Comparison of ENCODE assay signal across 17 cellular contexts in the genomic region with DNA sequence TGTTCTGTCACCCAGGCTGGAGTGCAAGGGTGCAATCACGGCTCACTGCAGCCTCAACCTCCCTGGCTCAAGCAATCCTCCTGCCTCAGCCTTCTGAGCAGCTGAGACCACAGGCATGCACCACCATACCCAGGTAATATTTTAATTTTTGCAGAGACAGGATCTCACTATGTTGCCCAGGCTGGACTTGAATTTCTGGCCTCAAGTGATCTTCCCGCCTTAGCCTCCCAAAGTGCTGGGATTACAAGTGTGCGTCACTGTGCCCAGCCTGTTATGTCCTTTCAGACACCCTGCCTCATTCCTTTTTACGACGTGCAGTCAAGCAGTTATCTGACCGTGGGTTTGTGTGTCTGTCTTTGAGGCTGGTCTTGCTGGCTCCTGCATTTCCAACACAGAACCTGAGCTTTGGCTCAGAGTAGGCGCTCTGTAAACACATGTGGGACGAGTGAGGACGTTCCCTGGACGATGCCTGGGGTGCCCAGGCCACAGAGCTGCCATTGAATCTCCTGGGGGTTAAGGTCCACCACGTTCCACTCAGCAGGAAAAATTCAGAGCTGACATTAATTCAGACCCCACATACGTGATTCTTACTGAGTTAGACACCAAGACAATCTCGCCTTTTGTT. TPM values are rescaled to one million over a fixed set of nuclear protein-coding genes. Genes with fewer than 3 reads are reported as not detected.
"Had no signal": no experiment of that assay in that cellular context is flagged by ENCODE, and none has a peak within 500 bp of the region (broad histone marks: within the 10 kb centered on the region; RNA-seq: fewer than 3 reads in every experiment).

No MANE protein-coding gene starts in this region.

- H3K36me3 Mint-ChIP-seq: naive thymus-derived CD4-positive, alpha-beta T cell had no signal

- H3K9me3 Mint-ChIP-seq: activated CD4-positive, alpha-beta memory T cell treated with anti-CD3 and anti-CD28 coated beads, Interleukin-2, amount 10 ng/mL, durations not matched to agents 7 days and 5 days; activated CD4-positive, alpha-beta T cell treated with anti-CD3 and anti-CD28 coated beads, Interleukin-2, amount 10 ng/mL, durations not matched to agents 24 days and 14 days; activated naive CD8-positive, alpha-beta T cell treated with anti-CD3 and anti-CD28 coated beads, Interleukin-2, amount 50 U/mL, for 24 hours; activated T-helper 1 cell treated with anti-CD3 and anti-CD28 coated beads, Interleukin-12 subunit alpha, Interleukin-12 subunit beta, Interleukin-2, Interleukin-4 antibody, amounts not matched to agents 30 ng/mL and 10 ng/mL and 1 ng/mL, durations not matched to agents 14 hours and 24 hours and 36 hours; T-helper 1 cell treated with Interleukin-12 subunit alpha and Interleukin-12 subunit beta and Interleukin-4 antibody, amounts not matched to agents 30 μg/mL and 1 μg/mL, for 36 hours had no signal

- H3K27me3 Mint-ChIP-seq: progenitor cell of endocrine pancreas had no signal

- H3K4me1 ChIP-seq: body of pancreas, colonic mucosa, heart left ventricle, left ventricle myocardium inferior had no signal

- DNase-seq: activated CD4-positive, alpha-beta memory T cell treated with anti-CD3 and anti-CD28 coated beads, Interleukin-2, amount 10 ng/mL, durations not matched to agents 7 days and 5 days; activated CD4-positive, alpha-beta T cell treated with anti-CD3 and anti-CD28 coated beads, Interleukin-2, amount 10 ng/mL, durations not matched to agents 24 days and 14 days; activated gamma-delta T cell; activated naive CD4-positive, alpha-beta T cell treated with anti-CD3 and anti-CD28 coated beads, Interleukin-2, amount 50 U/mL, for 16 hours; activated naive CD8-positive, alpha-beta T cell treated with anti-CD3 and anti-CD28 coated beads, Interleukin-2, amount 50 U/mL, for 24 hours; body of pancreas; central memory CD4-positive, alpha-beta T cell; colonic mucosa; heart left ventricle; left ventricle myocardium inferior; naive thymus-derived CD4-positive, alpha-beta T cell; stimulated activated CD4-positive, alpha-beta T cell treated with anti-CD3 and anti-CD28 coated beads, Interleukin-4, amount 100 ng/mL, for 4 hours; stimulated activated naive CD8-positive, alpha-beta T cell treated with anti-CD3 and anti-CD28 coated beads, Interleukin-15, Interleukin-2, amounts not matched to agents 100 U/mL and 50 U/mL, for 24 hours had no signal

- H3K9me3 ChIP-seq: body of pancreas, colonic mucosa had no signal

- H3K4me1 Mint-ChIP-seq: activated CD4-positive, alpha-beta memory T cell treated with anti-CD3 and anti-CD28 coated beads, Interleukin-2, amount 10 ng/mL, durations not matched to agents 7 days and 5 days; activated CD4-positive, alpha-beta T cell treated with anti-CD3 and anti-CD28 coated beads, Interleukin-2, amount 10 ng/mL, durations not matched to agents 24 days and 14 days; activated naive CD8-positive, alpha-beta T cell treated with anti-CD3 and anti-CD28 coated beads, Interleukin-2, amount 50 U/mL, for 24 hours; naive thymus-derived CD4-positive, alpha-beta T cell had no signal

- H3K27ac ChIP-seq: body of pancreas, colonic mucosa, epithelial cell of prostate, heart left ventricle, left ventricle myocardium inferior had no signal

- ATAC-seq: activated naive CD8-positive, alpha-beta T cell treated with anti-CD3 and anti-CD28 coated beads, Interleukin-2, amount 50 U/mL, for 24 hours; body of pancreas; heart left ventricle; naive thymus-derived CD4-positive, alpha-beta T cell; stimulated activated naive CD8-positive, alpha-beta T cell treated with anti-CD3 and anti-CD28 coated beads, Interleukin-15, Interleukin-2, amounts not matched to agents 100 U/mL and 50 U/mL, for 24 hours had no signal

- H3K27ac Mint-ChIP-seq: activated CD4-positive, alpha-beta memory T cell treated with anti-CD3 and anti-CD28 coated beads, Interleukin-2, amount 10 ng/mL, durations not matched to agents 7 days and 5 days; activated CD4-positive, alpha-beta T cell treated with anti-CD3 and anti-CD28 coated beads, Interleukin-2, amount 10 ng/mL, durations not matched to agents 24 days and 14 days; activated naive CD8-positive, alpha-beta T cell treated with anti-CD3 and anti-CD28 coated beads, Interleukin-2, amount 50 U/mL, for 24 hours; activated T-helper 1 cell treated with anti-CD3 and anti-CD28 coated beads, Interleukin-12 subunit alpha, Interleukin-12 subunit beta, Interleukin-2, Interleukin-4 antibody, amounts not matched to agents 30 ng/mL and 10 ng/mL and 1 ng/mL, durations not matched to agents 14 hours and 24 hours and 36 hours; naive thymus-derived CD4-positive, alpha-beta T cell; progenitor cell of endocrine pancreas; T-helper 1 cell treated with Interleukin-12 subunit alpha and Interleukin-12 subunit beta and Interleukin-4 antibody, amounts not matched to agents 30 μg/mL and 1 μg/mL, for 36 hours had no signal

- H3K36me3 ChIP-seq: colonic mucosa, heart left ventricle, left ventricle myocardium inferior had no signal

- H3K4me3 Mint-ChIP-seq: activated CD4-positive, alpha-beta memory T cell treated with anti-CD3 and anti-CD28 coated beads, Interleukin-2, amount 10 ng/mL, durations not matched to agents 7 days and 5 days; activated CD4-positive, alpha-beta T cell treated with anti-CD3 and anti-CD28 coated beads, Interleukin-2, amount 10 ng/mL, durations not matched to agents 24 days and 14 days; activated naive CD8-positive, alpha-beta T cell treated with anti-CD3 and anti-CD28 coated beads, Interleukin-2, amount 50 U/mL, for 24 hours; activated T-helper 1 cell treated with anti-CD3 and anti-CD28 coated beads, Interleukin-12 subunit alpha, Interleukin-12 subunit beta, Interleukin-2, Interleukin-4 antibody, amounts not matched to agents 30 ng/mL and 10 ng/mL and 1 ng/mL, durations not matched to agents 14 hours and 24 hours and 36 hours; naive thymus-derived CD4-positive, alpha-beta T cell; T-helper 1 cell treated with Interleukin-12 subunit alpha and Interleukin-12 subunit beta and Interleukin-4 antibody, amounts not matched to agents 30 μg/mL and 1 μg/mL, for 36 hours had no signal

- H3K4me3 ChIP-seq: body of pancreas, colonic mucosa, heart left ventricle, left ventricle myocardium inferior had no signal

RNA-seq across cellular contexts. Expression of a gene that starts 21.6 kb away (rescaled TPM):
- total RNA-seq: activated CD4-positive, alpha-beta T cell treated with anti-CD3 and anti-CD28 coated beads, Interleukin-2, amount 10 ng/mL, durations not matched to agents 24 days and 14 days; activated T-helper 1 cell treated with anti-CD3 and anti-CD28 coated beads, Interleukin-12 subunit alpha, Interleukin-12 subunit beta, Interleukin-2, Interleukin-4 antibody, amounts not matched to agents 30 ng/mL and 10 ng/mL and 1 ng/mL, durations not matched to agents 14 hours and 24 hours and 36 hours had no signal
